ENCODE assay signal across 15 cellular contexts in the genomic region with DNA sequence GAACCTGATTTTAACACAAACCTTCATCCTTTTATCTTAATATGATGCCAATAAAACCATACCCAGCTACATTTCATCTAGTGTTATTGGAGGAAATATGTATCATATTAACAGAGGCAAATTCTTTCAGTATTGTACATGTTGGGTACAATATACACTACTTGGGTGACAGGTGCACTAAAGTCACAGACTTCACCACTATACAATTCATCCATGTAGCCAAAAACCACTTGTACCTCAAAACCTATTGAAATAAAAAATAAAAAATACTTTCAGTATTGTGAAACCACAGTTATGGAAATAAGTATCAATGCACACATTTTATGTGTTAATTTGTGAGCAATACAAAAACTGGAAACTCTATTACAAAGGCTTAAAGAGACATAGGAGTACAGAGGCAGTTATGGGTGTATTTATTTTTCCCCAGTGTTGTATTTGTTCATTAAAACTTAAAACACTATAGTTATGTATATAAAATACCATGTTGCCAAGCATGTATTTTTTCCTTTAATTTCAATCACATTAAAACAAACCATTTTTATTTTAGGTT. TPM values are rescaled to one million over a fixed set of nuclear protein-coding genes. Genes with fewer than 3 reads are reported as not detected.
DNase-seq lines count a peak whose midpoint lies in the region; ATAC-seq lines count a peak whose summit lies in the region.
"Had no signal": no experiment of that assay in that cellular context is flagged by ENCODE, and none has a peak within 500 bp of the region (broad histone marks: within the 10 kb centered on the region; RNA-seq: fewer than 3 reads in every experiment).

No MANE protein-coding gene starts in this region.

- peak; percentile 23 to 69 for ATAC-seq in activated T-cell treated with anti-CD3 and anti-CD28 coated beads, Interleukin-2, amount 50 U/mL, for 4 hours
- ATAC-seq in GM18499 (IDR thresholded peaks at IDR 0.05; ENCODE audit: insufficient read depth, unreplicated experiment) (peak; percentile 78), GM19395 (IDR thresholded peaks at IDR 0.05; ENCODE audit: unreplicated experiment) (peak; percentile 82), aorta (ENCODE audit: low FRiP score) (no peak)
- ATAC-seq: GM23338, HepG2 had no signal

- intact Hi-C loops in aorta (cut with DNase I) = no loop called here

- H3K4me1 Mint-ChIP-seq in activated T-cell treated with anti-CD3 and anti-CD28 coated beads, Interleukin-2, amount 50 U/mL, for 4 hours (ENCODE audit: low read depth) = peaks cover 7% of the 10 kb centered on the region
- peaks cover 19% of the 10 kb centered on the region for H3K4me1 Mint-ChIP-seq in activated T-cell treated with anti-CD3 and anti-CD28 coated beads, Interleukin-2, amount 50 U/mL, for 24 hours (ENCODE audit: low read depth)

- DNase-seq in activated T-cell treated with anti-CD3 and anti-CD28 coated beads, Interleukin-2, amount 50 U/mL, for 4 hours = no peak
- no peak for DNase-seq in activated T-cell treated with anti-CD3 and anti-CD28 coated beads, Interleukin-2, amount 50 U/mL, for 24 hours
- no peak for DNase-seq in caudate nucleus (lab: John Stamatoyannopoulos, UW)
- no peak for DNase-seq in cerebellar nuclear complex (lab: John Stamatoyannopoulos, UW)
- no peak for DNase-seq in aorta
- DNase-seq: ACHN; CD4-positive, CD25-positive, alpha-beta regulatory T cell; DMS53; H9 had no signal

- H3K36me3 Mint-ChIP-seq in activated T-cell treated with anti-CD3 and anti-CD28 coated beads, Interleukin-2, amount 50 U/mL, for 4 hours (ENCODE audit: insufficient read depth) = peaks cover 16% of the 10 kb centered on the region
- peaks cover 24% of the 10 kb centered on the region for H3K36me3 Mint-ChIP-seq in activated T-cell treated with anti-CD3 and anti-CD28 coated beads, Interleukin-2, amount 50 U/mL, for 24 hours (ENCODE audit: low read depth)

- no peak overlapping the region for H3K27ac Mint-ChIP-seq in activated T-cell treated with anti-CD3 and anti-CD28 coated beads, Interleukin-2, amount 50 U/mL, for 24 hours
- H3K27ac Mint-ChIP-seq: GM23338, H9 had no signal

- no peaks in the 10 kb centered on the region for H3K36me3 ChIP-seq in aorta (ENCODE audit: control insufficient read depth in 1 of 2, insufficient read depth in 2 of 2, low read length in 1 of 2)

- H3K4me3 ChIP-seq in aorta (ENCODE audit: low read length in 2 of 2) = no peak overlapping the region
- H3K4me3 ChIP-seq: BLaER1 treated with 17β-estradiol and CSF1 and Interleukin-3, amounts not matched to agents 10 nM and 100 nM; GM23338 had no signal

- no peaks in the 10 kb centered on the region for H3K27me3 Mint-ChIP-seq in activated T-cell treated with anti-CD3 and anti-CD28 coated beads, Interleukin-2, amount 50 U/mL, for 4 hours (ENCODE audit: low read depth)
- no peaks in the 10 kb centered on the region for H3K27me3 Mint-ChIP-seq in activated T-cell treated with anti-CD3 and anti-CD28 coated beads, Interleukin-2, amount 50 U/mL, for 24 hours
- H3K27me3 Mint-ChIP-seq: CD4-positive, CD25-positive, alpha-beta regulatory T cell had no signal

- no peaks in the 10 kb centered on the region for H3K9me3 Mint-ChIP-seq in activated T-cell treated with anti-CD3 and anti-CD28 coated beads, Interleukin-2, amount 50 U/mL, for 4 hours
- no peaks in the 10 kb centered on the region for H3K9me3 Mint-ChIP-seq in activated T-cell treated with anti-CD3 and anti-CD28 coated beads, Interleukin-2, amount 50 U/mL, for 24 hours
- H3K9me3 Mint-ChIP-seq: CD4-positive, CD25-positive, alpha-beta regulatory T cell; GM23338; H9 had no signal

- H3K4me1 ChIP-seq in aorta (ENCODE audit: control insufficient read depth in 1 of 2, insufficient read depth in 2 of 2, low read length in 2 of 2) = no peaks in the 10 kb centered on the region

- no peaks in the 10 kb centered on the region for H3K27me3 ChIP-seq in aorta (ENCODE audit: control insufficient read depth in 1 of 2, insufficient read depth in 2 of 2, low read length in 1 of 2)
- H3K27me3 ChIP-seq: BLaER1 treated with 17β-estradiol and CSF1 and Interleukin-3, amounts not matched to agents 10 nM and 100 nM had no signal

- H3K4me3 Mint-ChIP-seq in activated T-cell treated with anti-CD3 and anti-CD28 coated beads, Interleukin-2, amount 50 U/mL, for 4 hours = no peak overlapping the region
- H3K4me3 Mint-ChIP-seq in activated T-cell treated with anti-CD3 and anti-CD28 coated beads, Interleukin-2, amount 50 U/mL, for 24 hours = no peak overlapping the region
- H3K4me3 Mint-ChIP-seq: CD4-positive, CD25-positive, alpha-beta regulatory T cell; GM23338; H9 had no signal

- no peaks in the 10 kb centered on the region for H3K9me3 ChIP-seq in aorta (ENCODE audit: control insufficient read depth, low read length)
- H3K9me3 ChIP-seq: BLaER1 treated with 17β-estradiol and CSF1 and Interleukin-3, amounts not matched to agents 10 nM and 100 nM had no signal

- peak overlapping the region; percentile 15 for H3K27ac ChIP-seq in caudate nucleus (ENCODE audit: low read depth, low read length)
- no peak overlapping the region for H3K27ac ChIP-seq in aorta (ENCODE audit: low read depth in 1 of 2, low read length in 2 of 2)
- H3K27ac ChIP-seq: BLaER1 treated with 17β-estradiol and CSF1 and Interleukin-3, amounts not matched to agents 10 nM and 100 nM had no signal

RNA-seq across cellular contexts. Expression of a gene that starts 25.1 kb away (rescaled TPM):
- not detected for total RNA-seq in activated T-cell treated with anti-CD3 and anti-CD28 coated beads, Interleukin-2, amount 50 U/mL, for 4 hours
- 1 to 10 TPM in 1 of 2 donors, under 1 TPM in 1; 0.49 to 1.0 TPM for total RNA-seq in aorta
- polyA plus RNA-seq in aorta = under 1 TPM in 1 of 2 donors, not detected in 1; 0.56 TPM
- total RNA-seq: A172; CD4-positive, CD25-positive, alpha-beta regulatory T cell; H9; HepG2 had no signal
- polyA plus RNA-seq: CD4-positive, CD25-positive, alpha-beta regulatory T cell; GM23338; HepG2 had no signal
